ENCODE assay signal across 1 cellular context in genomic region chr19:678791-679388, GRCh38.
TF ChIP-seq lines count a peak whose summit lies in the region.

No MANE protein-coding gene starts in this region.

TF ChIP-seq in A549, 52 proteins besides CTCF, POLR2A, EP300 and RAD21 (continued from another document):
- TF ChIP-seq ATOH8 (CRISPR knock-in tag; IDR thresholded peaks at IDR 0.05; ENCODE audit: low read depth), result no peak
- TF ChIP-seq, protein P1, sequence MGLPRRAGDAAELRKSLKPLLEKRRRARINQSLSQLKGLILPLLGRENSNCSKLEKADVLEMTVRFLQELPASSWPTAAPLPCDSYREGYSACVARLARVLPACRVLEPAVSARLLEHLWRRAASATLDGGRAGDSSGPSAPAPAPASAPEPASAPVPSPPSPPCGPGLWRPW (IDR thresholded peaks at IDR 0.05), result no peak
- TF ChIP-seq KDM1A (IDR thresholded peaks at IDR 0.05; ENCODE audit: low read depth), result no peak
